ENCODE assay signal across 16 cellular contexts in genomic region chr6:18390476-18390875, GRCh38. TPM values are rescaled to one million over a fixed set of nuclear protein-coding genes. Genes with fewer than 3 reads are reported as not detected.
A peak's percentile ranks its signal among the peaks of the same experiment; 100 is the strongest.
DNase-seq lines count a peak whose midpoint lies in the region; ATAC-seq, FAIRE-seq and TF ChIP-seq lines count a peak whose summit lies in the region.
"Had no signal": no experiment of that assay in that cellular context is flagged by ENCODE, and none has a peak within 500 bp of the region (broad histone marks: within the 10 kb centered on the region; RNA-seq: fewer than 3 reads in every experiment).

No MANE protein-coding gene starts in this region.

- BruUV-seq in OCI-LY7 (replicated peaks; lab: Mats Ljungman, UMichigan): no TSS peak
- BruUV-seq in endothelial cell of umbilical vein (replicated peaks; lab: Mats Ljungman, UMichigan): no TSS peak

- POLR2A ChIA-PET in OCI-LY7 (lab: Charles Lee) (interaction anchor here (0.6 to 7.3 kb wide), 11 partner anchors 8 to 67 kb away, joined by 3 to 160 read pairs (median 6); no protein-coding TSS in a partner anchor), endothelial cell of umbilical vein (lab: Charles Lee) (interaction anchor here (1.1 kb wide), 1 partner anchor 20 kb away, joined by 3 read pairs; no protein-coding TSS in a partner anchor)

- dilution Hi-C loops in endothelial cell of umbilical vein (cut with MboI; ENCODE audit: extremely low pct_ligation_motif_present, low sequenced_read_pairs): no loop called here

- H3K27me3 ChIP-seq in endothelial cell of umbilical vein (ENCODE audit: control insufficient read depth in 2 of 2, insufficient read depth in 2 of 2, low read length in 2 of 2): no peaks in the 10 kb centered on the region
- no peaks in the 10 kb centered on the region for H3K27me3 ChIP-seq in psoas muscle (ENCODE audit: insufficient read depth in 3 of 3, low read length in 2 of 3)
- H3K27me3 ChIP-seq: MG63, uterus had no signal

- no peak for TF ChIP-seq CTCF in OCI-LY7 (conservative IDR thresholded peaks at IDR 0.05; ENCODE audit: low read length)
- no peak for TF ChIP-seq CTCF in endothelial cell of umbilical vein (IDR thresholded peaks at IDR 0.05; ENCODE audit: extremely low read depth in 1 of 2, insufficient read depth in 1 of 2, low read depth in 1 of 2, low read length in 2 of 2)
- no peak for TF ChIP-seq CTCF in psoas muscle (IDR thresholded peaks at IDR 0.05)

- intact Hi-C loops in OCI-LY7 (cut with micrococcal nuclease; ENCODE audit: unreplicated experiment): loop anchor here (5.0 kb wide), 1 partner anchor 233 kb away; the partner anchor contains the start of genes KDM1B and TPMT
- intact Hi-C loops in endothelial cell of umbilical vein (cut with micrococcal nuclease): loop anchor here (10.0 kb wide), 1 partner anchor 526 kb away; no protein-coding TSS in a partner anchor
- intact Hi-C loops in psoas muscle (cut with DNase I): no loop called here

- H3K9me1 ChIP-seq in endothelial cell of umbilical vein (replicated peaks; ENCODE audit: control insufficient read depth, extremely low read depth, insufficient read depth, low read length): no peaks in the 10 kb centered on the region

- H3K9ac ChIP-seq in endothelial cell of umbilical vein (replicated peaks; ENCODE audit: extremely low read depth, insufficient read depth, low read length): peak overlapping the region; percentile 86

- H4K20me1 ChIP-seq in OCI-LY7 (ENCODE audit: insufficient read depth, low read length) (peaks cover 23% of the 10 kb centered on the region; the same call in 1 of the 2 replicates), endothelial cell of umbilical vein (replicated peaks; ENCODE audit: control insufficient read depth, extremely low read depth, insufficient read depth, low read length) (no peaks in the 10 kb centered on the region)

- H3K36me3 ChIP-seq in OCI-LY7 (ENCODE audit: insufficient read depth, low read length): peaks cover 79% of the 10 kb centered on the region
- H3K36me3 ChIP-seq in endothelial cell of umbilical vein (ENCODE audit: control insufficient read depth in 2 of 2, extremely low read depth in 1 of 2, insufficient read depth in 2 of 2, low read length in 2 of 2): no peaks in the 10 kb centered on the region
- H3K36me3 ChIP-seq in psoas muscle (ENCODE audit: insufficient read depth in 1 of 2, low read depth in 1 of 2): peaks cover 0 to 6% of the 10 kb centered on the region in 2 donors
- H3K36me3 ChIP-seq: MG63, uterus had no signal

- WGBS in psoas muscle, 3 donors: 14 to 51% (median 16%) methylated on average over 2 of the region's 2 CpGs

- H3K4me2 ChIP-seq in OCI-LY7 (ENCODE audit: low read length) (peak overlapping the region; percentile 94), endothelial cell of umbilical vein (ENCODE audit: insufficient read depth, low read length) (peak overlapping the region; percentile 79)

- H2AFZ ChIP-seq in OCI-LY7 (ENCODE audit: low read length) (no peak overlapping the region), endothelial cell of umbilical vein (ENCODE audit: low read depth, low read length) (no peak overlapping the region)

- H3K9me2 ChIP-seq in OCI-LY7 (ENCODE audit: insufficient read depth, low read length): no peaks in the 10 kb centered on the region

- H3K27ac ChIP-seq in OCI-LY7 (ENCODE audit: low read depth, low read length, poor library complexity, severe bottlenecking): peak overlapping the region; percentile 75
- H3K27ac ChIP-seq in endothelial cell of umbilical vein (ENCODE audit: insufficient read depth, low read depth, low read length): peak overlapping the region; percentile 10
- H3K27ac ChIP-seq in psoas muscle: peak overlapping the region; percentile 87

- CTCF ChIA-PET in OCI-LY7 (lab: Charles Lee; ENCODE audit: unreplicated experiment) (interaction anchor here (0.5 to 1.4 kb wide), 3 partner anchors 12 to 113 kb away, joined by 3 to 5 read pairs (median 3); no protein-coding TSS in a partner anchor), endothelial cell of umbilical vein (lab: Charles Lee) (interaction anchor here (0.8 to 1.9 kb wide), 6 partner anchors 10 to 68 kb away, joined by 3 to 8 read pairs (median 4); no protein-coding TSS in a partner anchor)

- in situ Hi-C loops in Caki2 (cut with HindIII; ENCODE audit: low pct_unique_long_range_greater_than_20kb, low sequenced_read_pairs): loop anchor here (25.0 kb wide), 1 partner anchor 97 kb away; no protein-coding TSS in a partner anchor

- DNase-seq in Caki2 (ENCODE audit: low read depth): peak; percentile 43
- DNase-seq in OCI-LY7 (ENCODE audit: low spot score): peak; percentile 32
- DNase-seq in endothelial cell of umbilical vein (ENCODE audit: low read depth, low spot score): no peak
- DNase-seq in psoas muscle: no peak
- DNase-seq in SKM-1 treated with dmso at 0.1 percent for 144 hours (lab: John Stamatoyannopoulos, UW; ENCODE audit: unreplicated experiment): no peak
- no peak for DNase-seq in stimulated activated naive CD4-positive, alpha-beta T cell (lab: John Stamatoyannopoulos, UW)
- DNase-seq: activated CD4-positive, alpha-beta T cell treated with anti-CD3 and anti-CD28 coated beads for 1 hour; activated effector memory CD4-positive, alpha-beta T cell treated with anti-CD3 and anti-CD28 coated beads, Interleukin-2, amount 50 U/mL, for 16 hours; mesendoderm; MG63; NCI-H187; NCI-H446; uterus had no signal

- TF ChIP-seq POLR2A in endothelial cell of umbilical vein (IDR thresholded peaks at IDR 0.05; ENCODE audit: low read depth, low read length): no peak

- ATAC-seq in psoas muscle: no peak
- ATAC-seq in GM19452 (IDR thresholded peaks at IDR 0.05; ENCODE audit: unreplicated experiment): no peak
- no peak for ATAC-seq in GM18502 (IDR thresholded peaks at IDR 0.05; ENCODE audit: poor library complexity, unreplicated experiment)

- no peaks in the 10 kb centered on the region; the same call in 1 of the 2 replicates for H3K9me3 ChIP-seq in OCI-LY7 (ENCODE audit: low read length)
- no peaks in the 10 kb centered on the region for H3K9me3 ChIP-seq in endothelial cell of umbilical vein (replicated peaks; ENCODE audit: control insufficient read depth, insufficient read depth, low read length)
- H3K9me3 ChIP-seq in psoas muscle: no peaks in the 10 kb centered on the region
- H3K9me3 ChIP-seq: MG63, uterus had no signal

- H3K4me3 ChIP-seq in OCI-LY7 (ENCODE audit: low read depth, low read length, poor library complexity, severe bottlenecking) (peak overlapping the region; percentile 98), endothelial cell of umbilical vein (replicated peaks in 1 of 3; ENCODE audit: insufficient read depth in 1 of 3, low read depth in 1 of 3, low read length in 3 of 3) (peak overlapping the region in 2 of 3 experiments; percentile 79 to 96), psoas muscle (peak overlapping the region; percentile 72)
- H3K4me3 ChIP-seq: MG63, uterus had no signal

- H3K4me1 ChIP-seq in OCI-LY7 (ENCODE audit: insufficient read depth, low read length, poor library complexity, severe bottlenecking) (peaks cover 60% of the 10 kb centered on the region), endothelial cell of umbilical vein (ENCODE audit: control insufficient read depth, extremely low read depth, insufficient read depth, low read length) (peaks cover 60% of the 10 kb centered on the region), psoas muscle (peaks cover 50% of the 10 kb centered on the region)
- H3K4me1 ChIP-seq: uterus had no signal

- peaks cover 98% of the 10 kb centered on the region for H3K79me2 ChIP-seq in OCI-LY7 (ENCODE audit: insufficient read depth, low read depth, low read length)
- H3K79me2 ChIP-seq in endothelial cell of umbilical vein (ENCODE audit: control insufficient read depth, insufficient read depth, low read length): peaks cover 80% of the 10 kb centered on the region

- FAIRE-seq in endothelial cell of umbilical vein (lab: Jason Lieb, UNC): no peak
- FAIRE-seq: colon had no signal

TF ChIP-seq in endothelial cell of umbilical vein, 7 proteins besides CTCF, POLR2A, EP300 and RAD21:
- no peak for TF ChIP-seq MAX (IDR thresholded peaks at IDR 0.05; ENCODE audit: insufficient read depth, insufficient read length)
- no peak for TF ChIP-seq GATA2 (IDR thresholded peaks at IDR 0.05; ENCODE audit: insufficient read depth, insufficient read length, low read depth, low read length)
- no peak for TF ChIP-seq POLR2AphosphoS5 (IDR thresholded peaks at IDR 0.05; ENCODE audit: insufficient read depth, low read depth, low read length)
- TF ChIP-seq MYC (IDR thresholded peaks at IDR 0.05; ENCODE audit: low read depth, low read length): no peak
- no peak for TF ChIP-seq JUN (IDR thresholded peaks at IDR 0.05; ENCODE audit: borderline replicate concordance, insufficient read depth, insufficient read length, low read depth)
- no peak for TF ChIP-seq FOS (IDR thresholded peaks at IDR 0.05; ENCODE audit: borderline replicate concordance, insufficient read depth, low read length)
- TF ChIP-seq EZH2 (IDR thresholded peaks at IDR 0.05; ENCODE audit: borderline replicate concordance, low read depth, low read length, severe bottlenecking): no peak

RNA-seq across cellular contexts. Expression of gene RNF144B, which starts 3.3 kb away (rescaled TPM):
- 30.7 and 37.7 TPM in 2 replicates for total RNA-seq in Caki2 (2014; rRNA removed; shearing (Covaris generic); ENCODE audit: low replicate concordance)
- 83.4 and 87.9 TPM in 2 replicates for total RNA-seq in OCI-LY7 (2014; rRNA removed; shearing (Covaris generic))
- total RNA-seq in OCI-LY7 (2022) (151 and 154 TPM in 2 replicates), endothelial cell of umbilical vein (78.3 and 97.3 TPM in 2 replicates), psoas muscle (10 to 100 TPM; 33.6 to 94.9 (median 65.4) TPM)
- polyA plus RNA-seq in endothelial cell of umbilical vein (14.3 and 18.1 TPM in 2 replicates), psoas muscle (10 to 100 TPM in 1 of 3 donors, 1 to 10 TPM in 2; 6.0 to 34.5 (median 7.9) TPM)
- polyA plus RNA-seq in endothelial cell of umbilical vein (2011; cell fraction: cytosol; rRNA removed): 16.1 and 17.8 TPM in 2 replicates
- 26.6 and 26.9 TPM in 2 replicates for polyA plus RNA-seq in endothelial cell of umbilical vein (2011; cell fraction: nucleus; rRNA removed)
- 31.9 and 44.0 TPM in 2 replicates for polyA plus RNA-seq in endothelial cell of umbilical vein (2012)
- 56.5 and 57.1 TPM in 2 replicates for polyA minus RNA-seq in endothelial cell of umbilical vein
- 2.8 TPM for polyA minus RNA-seq in endothelial cell of umbilical vein (2011; cell fraction: cytosol; rRNA and poly(A)+ RNA removed)
- polyA minus RNA-seq in endothelial cell of umbilical vein (2011; cell fraction: nucleus; rRNA and poly(A)+ RNA removed): 31.2 and 46.4 TPM in 2 replicates

Comparison
In these comparisons a context has a peak if more than half of its experiments do, and no peak if none do; other contexts are left out.
1. DNase-seq: peak in Caki2 (single experiment) and OCI-LY7 (single experiment); none in endothelial cell of umbilical vein (single experiment), psoas muscle (0 of 2), SKM-1 treated with dmso at 0.1 percent for 144 hours (single experiment) and stimulated activated naive CD4-positive, alpha-beta T cell (0 of 6).
2. H3K27ac ChIP-seq: peak in every context shown above with its lines; median percentile 87 in psoas muscle; 75 in OCI-LY7; 10 in endothelial cell of umbilical vein.
3. intact Hi-C loops: an anchor here in OCI-LY7 (5.0 kb wide) and endothelial cell of umbilical vein (10.0 kb wide); none called in psoas muscle.
4. Peak in every context shown above with its lines, with median percentiles within 50 percentile points of each other: H3K4me3 ChIP-seq.